In genomic region chr2:112021781-112022231, GRCh38 we compare ENCODE assay signal across 16 cellular contexts. TPM values are rescaled to one million over a fixed set of nuclear protein-coding genes. Genes with fewer than 3 reads are reported as not detected.
A peak's percentile ranks its signal among the peaks of the same experiment; 100 is the strongest.
DNase-seq lines count a peak whose midpoint lies in the region; ATAC-seq and TF ChIP-seq lines count a peak whose summit lies in the region.
"Had no signal": no experiment of that assay in that cellular context is flagged by ENCODE, and none has a peak within 500 bp of the region (broad histone marks: within the 10 kb centered on the region; RNA-seq: fewer than 3 reads in every experiment).

No MANE protein-coding gene starts in this region.

- no peaks in the 10 kb centered on the region for H3K9me3 ChIP-seq in fibroblast of lung (ENCODE audit: control insufficient read depth, insufficient read depth, low read depth, low read length)
- H3K9me3 ChIP-seq: esophagus muscularis mucosa, neutrophil had no signal

- no peak overlapping the region for H3K27ac ChIP-seq in fibroblast of lung (ENCODE audit: insufficient read depth, low read length)
- H3K27ac ChIP-seq: esophagus muscularis mucosa, neutrophil had no signal

- no peaks in the 10 kb centered on the region for H3K36me3 ChIP-seq in fibroblast of lung (ENCODE audit: control insufficient read depth, insufficient read depth, low read length)
- H3K36me3 ChIP-seq: neutrophil had no signal

- H3K36me3 Mint-ChIP-seq in activated T-helper 17 cell treated with anti-CD3 and anti-CD28 coated beads, Interleukin-2, amount 50 U/mL, for 72 hours (ENCODE audit: low read depth): no peaks in the 10 kb centered on the region
- H3K36me3 Mint-ChIP-seq: CD8-positive, alpha-beta T cell had no signal

- peaks cover 19% of the 10 kb centered on the region for H3K27me3 Mint-ChIP-seq in activated T-helper 17 cell treated with anti-CD3 and anti-CD28 coated beads, Interleukin-2, amount 50 U/mL, for 72 hours

- peaks cover 6% of the 10 kb centered on the region for H3K27me3 ChIP-seq in fibroblast of lung (ENCODE audit: control insufficient read depth, insufficient read depth, low read length)
- H3K27me3 ChIP-seq: esophagus muscularis mucosa, neutrophil had no signal

- ATAC-seq in HG02884 (IDR thresholded peaks at IDR 0.05; ENCODE audit: unreplicated experiment): no peak
- no peak for ATAC-seq in activated T-helper 17 cell treated with anti-CD3 and anti-CD28 coated beads, Interleukin-2, amount 50 U/mL, for 72 hours (replicated peaks)
- ATAC-seq: activated T-cell treated with anti-CD3 and anti-CD28 coated beads, Interleukin-2, amount 50 U/mL, for 72 hours; CD8-positive, alpha-beta T cell had no signal

- H4K20me1 ChIP-seq in fibroblast of lung (ENCODE audit: control insufficient read depth, extremely low read depth, insufficient read depth, low read length): no peaks in the 10 kb centered on the region

- H3K4me3 ChIP-seq in fibroblast of lung (replicated peaks in 1 of 4; ENCODE audit: control extremely low read depth in 1 of 4, insufficient read depth in 1 of 4, low read depth in 3 of 4, low read length in 4 of 4): no peak overlapping the region
- H3K4me3 ChIP-seq: esophagus muscularis mucosa had no signal

- H3K9me3 Mint-ChIP-seq in activated T-helper 17 cell treated with anti-CD3 and anti-CD28 coated beads, Interleukin-2, amount 50 U/mL, for 72 hours: no peaks in the 10 kb centered on the region
- H3K9me3 Mint-ChIP-seq: activated T-cell treated with anti-CD3 and anti-CD28 coated beads, Interleukin-2, amount 50 U/mL, for 72 hours; CD8-positive, alpha-beta T cell had no signal

- no peaks in the 10 kb centered on the region for H3K79me2 ChIP-seq in fibroblast of lung (ENCODE audit: control insufficient read depth, insufficient read depth, low read length)

- H3K4me2 ChIP-seq in fibroblast of lung (ENCODE audit: extremely low read depth, insufficient read depth, low read length): no peak overlapping the region

- H3K4me1 Mint-ChIP-seq in activated T-helper 17 cell treated with anti-CD3 and anti-CD28 coated beads, Interleukin-2, amount 50 U/mL, for 72 hours: no peaks in the 10 kb centered on the region
- H3K4me1 Mint-ChIP-seq: IgD-negative memory B cell had no signal

- no peak overlapping the region for H3K27ac Mint-ChIP-seq in activated T-helper 17 cell treated with anti-CD3 and anti-CD28 coated beads, Interleukin-2, amount 50 U/mL, for 72 hours
- H3K27ac Mint-ChIP-seq: activated T-cell treated with anti-CD3 and anti-CD28 coated beads, Interleukin-2, amount 50 U/mL, for 72 hours; CD8-positive, alpha-beta T cell had no signal

- H2AFZ ChIP-seq in fibroblast of lung (ENCODE audit: low read length): no peak overlapping the region

- no peaks in the 10 kb centered on the region for H3K4me1 ChIP-seq in fibroblast of lung (ENCODE audit: control insufficient read depth, extremely low read depth, insufficient read depth, low read length)
- H3K4me1 ChIP-seq: esophagus muscularis mucosa had no signal

- peak; percentile 19 for DNase-seq in NCI-H2196 (lab: John Stamatoyannopoulos, UW; ENCODE audit: unreplicated experiment)
- DNase-seq in NCI-H2196 treated with DMSO at 0.1 percent for 48 hours (lab: John Stamatoyannopoulos, UW; ENCODE audit: unreplicated experiment): no peak
- DNase-seq in RPMI7951 (ENCODE audit: low read depth): peak; percentile 73
- DNase-seq in fibroblast of lung (ENCODE audit: low read depth in 2 of 2): peak; percentile 28 to 76
- peak; percentile 36 for DNase-seq in stromal cell of bone marrow (ENCODE audit: low read depth)
- DNase-seq in stimulated activated CD4-positive, alpha-beta T cell treated with anti-CD3 and anti-CD28 coated beads, Interleukin-12 subunit alpha, Interleukin-12 subunit beta, amount 100 ng/mL, for 4 hours: no peak
- DNase-seq: activated CD4-positive, alpha-beta T cell treated with anti-CD3 and anti-CD28 coated beads, Interleukin-2, amount 50 U/mL, for 4 hours; activated T-cell treated with anti-CD3 and anti-CD28 coated beads, Interleukin-2, amount 50 U/mL, for 72 hours; CD8-positive, alpha-beta T cell; NCI-H1417 treated with DMSO at 0.1 percent for 48 hours; stimulated activated naive CD4-positive, alpha-beta T cell treated with Interleukin-2 at 50 U/mL for 16 hours had no signal

- H3K4me3 Mint-ChIP-seq in activated T-helper 17 cell treated with anti-CD3 and anti-CD28 coated beads, Interleukin-2, amount 50 U/mL, for 72 hours: no peak overlapping the region
- H3K4me3 Mint-ChIP-seq: activated T-cell treated with anti-CD3 and anti-CD28 coated beads, Interleukin-2, amount 50 U/mL, for 72 hours; CD8-positive, alpha-beta T cell; IgD-negative memory B cell had no signal

- H3K9ac ChIP-seq in fibroblast of lung (ENCODE audit: insufficient read depth, low read length): no peak overlapping the region

- TF ChIP-seq CTCF in fibroblast of lung (conservative IDR thresholded peaks at IDR 0.05 in 1 of 2, IDR thresholded peaks at IDR 0.05 in 1 of 2; ENCODE audit: low read depth in 1 of 2, low read length in 2 of 2): no peak

RNA-seq across cellular contexts. Expression of gene TMEM87B, which starts 33.3 kb away (rescaled TPM):
- total RNA-seq in RPMI7951 (2014; rRNA removed; shearing (Covaris generic)): 44.3 and 53.6 TPM in 2 replicates
- 21.6 and 31.5 TPM in 2 replicates for total RNA-seq in fibroblast of lung
- polyA plus RNA-seq in fibroblast of lung: 30.5 and 33.9 TPM in 2 replicates
- polyA plus RNA-seq in fibroblast of lung (2012): 24.8 and 25.5 TPM in 2 replicates
- polyA minus RNA-seq in fibroblast of lung (ENCODE audit: low replicate concordance): 7.9 and 18.8 TPM in 2 replicates
- total RNA-seq in activated T-helper 17 cell treated with anti-CD3 and anti-CD28 coated beads, Interleukin-2, amount 50 U/mL, for 72 hours: 10 to 100 TPM; 19.9 to 27.7 TPM

Comparison
In these comparisons a context has a peak if more than half of its experiments do, and no peak if none do; other contexts are left out.
1. DNase-seq: peak in NCI-H2196 (single experiment), RPMI7951 (single experiment), fibroblast of lung (2 of 2) and stromal cell of bone marrow (single experiment); none in NCI-H2196 treated with DMSO at 0.1 percent for 48 hours (single experiment) and stimulated activated CD4-positive, alpha-beta T cell treated with anti-CD3 and anti-CD28 coated beads, Interleukin-12 subunit alpha, Interleukin-12 subunit beta, amount 100 ng/mL, for 4 hours (single experiment).